23 cellular contexts compared by ENCODE assay signal in genomic region chr9:96721303-96721702, GRCh38.
"Had no signal": no experiment of that assay in that cellular context is flagged by ENCODE, and none has a peak within 500 bp of the region (broad histone marks: within the 10 kb centered on the region; RNA-seq: fewer than 3 reads in every experiment).

No MANE protein-coding gene starts in this region.

- DNase-seq: nephron progenitor cell; pancreas; right cardiac atrium; right lobe of liver; sigmoid colon; small intestine; stimulated activated CD4-positive, alpha-beta T cell treated with anti-CD3 and anti-CD28 coated beads, Interleukin-15, amount 100 ng/mL, for 24 hours; stimulated activated CD4-positive, alpha-beta T cell treated with anti-CD3 and anti-CD28 coated beads, Interleukin-2, amount 100 ng/mL, for 24 hours; stimulated activated CD4-positive, alpha-beta T cell treated with anti-CD3 and anti-CD28 coated beads, Interleukin-2, amount 100 ng/mL, for 48 hours; stimulated activated CD4-positive, alpha-beta T cell treated with anti-CD3 and anti-CD28 coated beads, Interleukin-4, amount 100 ng/mL, for 24 hours; stimulated activated naive B cell treated with anti-CD40 and anti-IgM and Interleukin-4, amounts not matched to agents 10 μg/mL and 1 μg/mL and 100 μg/mL, for 72 hours; stimulated activated naive CD4-positive, alpha-beta T cell treated with Interleukin-2 at 50 U/mL for 16 hours; stomach; thyroid gland; trophoblast cell; upper lobe of left lung had no signal

- ATAC-seq: natural killer cell treated with Interleukin-12 subunit alpha and Interleukin-12 subunit beta and Interleukin-15 and Interleukin-18, amount 100 ng/mL, for 72 hours; right cardiac atrium; right lobe of liver; stimulated activated effector memory CD8-positive, alpha-beta T cell treated with anti-CD3 and anti-CD28 coated beads, Interleukin-12 subunit alpha, Interleukin-12 subunit beta, amount 100 ng/mL, for 72 hours; stimulated activated naive B cell treated with anti-CD40 and anti-IgM and Interleukin-4, amounts not matched to agents 10 μg/mL and 1 μg/mL and 100 μg/mL, for 72 hours had no signal

- H3K27ac ChIP-seq: neutrophil, pancreas, prostate gland, right lobe of liver, sigmoid colon, stomach, thoracic aorta, thyroid gland, tibial nerve, upper lobe of left lung, vagina had no signal
